Comparison of ENCODE assay signal across 9 cellular contexts in the genomic region with DNA sequence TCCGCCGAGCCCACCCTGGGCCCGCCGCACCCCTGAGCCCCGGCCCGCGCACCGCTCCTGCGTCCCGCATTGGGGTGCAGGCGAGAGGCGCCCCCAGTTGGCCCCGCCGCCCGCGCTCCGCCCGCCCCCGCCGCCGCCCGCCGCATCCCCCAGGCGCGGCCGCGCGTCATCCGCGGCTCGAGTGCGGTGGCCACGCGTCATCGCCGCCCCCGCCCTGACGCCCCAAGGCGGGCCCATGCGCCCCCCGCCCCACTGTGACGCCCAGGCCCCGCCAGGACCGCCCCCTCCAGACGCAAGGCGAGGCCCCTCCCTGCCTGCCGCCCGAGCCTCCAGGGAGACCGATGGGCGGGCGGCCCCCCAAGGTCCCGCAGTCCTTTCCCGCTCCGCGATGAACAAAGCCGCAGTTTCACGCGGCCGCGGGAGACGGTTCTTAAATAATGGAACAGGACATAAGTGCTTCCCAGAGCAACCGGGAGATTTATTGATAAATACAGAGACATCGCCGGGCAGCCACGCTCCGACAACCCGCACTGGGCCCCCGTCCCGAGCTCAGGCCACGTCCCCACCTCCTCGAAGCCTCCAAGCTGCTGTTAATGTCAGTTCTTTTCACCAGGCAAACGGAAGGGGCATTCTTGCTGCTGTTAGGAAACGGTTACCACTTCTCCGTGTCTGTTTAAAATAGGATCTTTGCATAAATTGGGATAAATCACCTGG. TPM values are rescaled to one million over a fixed set of nuclear protein-coding genes. Genes with fewer than 3 reads are reported as not detected.
DNase-seq lines count a peak whose midpoint lies in the region; ATAC-seq and TF ChIP-seq lines count a peak whose summit lies in the region.
"Had no signal": no experiment of that assay in that cellular context is flagged by ENCODE, and none has a peak within 500 bp of the region (broad histone marks: within the 10 kb centered on the region; RNA-seq: fewer than 3 reads in every experiment).

A gene with protein sequence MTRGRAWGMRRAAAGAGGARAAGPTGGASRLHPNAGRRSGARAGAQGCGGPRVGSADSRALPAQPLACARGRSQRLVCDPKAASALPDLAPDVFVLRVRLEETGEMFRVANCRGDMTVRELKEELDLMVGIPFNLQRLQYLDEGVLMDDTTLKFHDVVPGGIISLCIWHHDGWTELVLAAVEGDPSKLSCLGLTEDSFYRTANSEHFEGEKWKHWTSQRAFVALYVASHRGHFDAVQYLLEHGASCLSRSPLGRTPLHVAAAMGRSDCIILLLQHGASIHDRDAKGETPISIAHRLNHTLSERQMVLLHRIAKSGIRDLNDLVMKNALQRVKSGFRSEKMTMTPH (minus strand): TSS at position 170 of the 714 bp plus-strand sequence. CDS start 0 bp downstream, at position 170.

- POLR2A ChIA-PET in activated naive CD8-positive, alpha-beta T cell treated with anti-CD3 and anti-CD28 coated beads, Interleukin-2, amount 10 ng/mL, durations not matched to agents 7 days and 5 days (lab: Charles Lee): no interaction called here

- peak; percentile 41 for ATAC-seq in activated naive CD8-positive, alpha-beta T cell treated with anti-CD3 and anti-CD28 coated beads, Interleukin-2, amount 10 ng/mL, durations not matched to agents 7 days and 5 days (ENCODE audit: low read depth)
- no peak for ATAC-seq in GM18867 (IDR thresholded peaks at IDR 0.05; ENCODE audit: unreplicated experiment)

- H3K27ac Mint-ChIP-seq in CD14-positive monocyte: peak within 1 kb of the TSS in 1 of 7 donors; percentile 3
- no peak within 1 kb of the TSS for H3K27ac Mint-ChIP-seq in activated naive CD8-positive, alpha-beta T cell treated with anti-CD3 and anti-CD28 coated beads, Interleukin-2, amount 10 ng/mL, durations not matched to agents 7 days and 5 days
- H3K27ac Mint-ChIP-seq in stimulated activated naive CD8-positive, alpha-beta T cell treated with anti-CD3 and anti-CD28 coated beads, Interleukin-15, Interleukin-2, amounts not matched to agents 100 ng/mL and 50 ng/mL, for 24 hours: peak within 1 kb of the TSS; percentile 17

- peaks cover 0 to 15% (median 8%) of the 10 kb centered on the region in 7 donors for H3K9me3 Mint-ChIP-seq in CD14-positive monocyte
- no peaks in the 10 kb centered on the region for H3K9me3 Mint-ChIP-seq in activated naive CD8-positive, alpha-beta T cell treated with anti-CD3 and anti-CD28 coated beads, Interleukin-2, amount 10 ng/mL, durations not matched to agents 7 days and 5 days
- no peaks in the 10 kb centered on the region for H3K9me3 Mint-ChIP-seq in stimulated activated naive CD8-positive, alpha-beta T cell treated with anti-CD3 and anti-CD28 coated beads, Interleukin-15, Interleukin-2, amounts not matched to agents 100 ng/mL and 50 ng/mL, for 24 hours

- TF ChIP-seq CTCF in CD14-positive monocyte (IDR thresholded peaks at IDR 0.05): no peak

- H3K4me3 Mint-ChIP-seq in CD14-positive monocyte: peak within 1 kb of the TSS; percentile 48 to 82
- peak within 1 kb of the TSS; percentile 55 for H3K4me3 Mint-ChIP-seq in activated naive CD8-positive, alpha-beta T cell treated with anti-CD3 and anti-CD28 coated beads, Interleukin-2, amount 10 ng/mL, durations not matched to agents 7 days and 5 days
- peak within 1 kb of the TSS; percentile 74 for H3K4me3 Mint-ChIP-seq in stimulated activated naive CD8-positive, alpha-beta T cell treated with anti-CD3 and anti-CD28 coated beads, Interleukin-15, Interleukin-2, amounts not matched to agents 100 ng/mL and 50 ng/mL, for 24 hours

- H3K4me1 Mint-ChIP-seq in CD14-positive monocyte: peaks cover 9% of the 10 kb centered on the region
- peaks cover 4% of the 10 kb centered on the region for H3K4me1 Mint-ChIP-seq in activated naive CD8-positive, alpha-beta T cell treated with anti-CD3 and anti-CD28 coated beads, Interleukin-2, amount 10 ng/mL, durations not matched to agents 7 days and 5 days
- peaks cover 32% of the 10 kb centered on the region for H3K4me1 Mint-ChIP-seq in stimulated activated naive CD8-positive, alpha-beta T cell treated with anti-CD3 and anti-CD28 coated beads, Interleukin-15, Interleukin-2, amounts not matched to agents 100 ng/mL and 50 ng/mL, for 24 hours (ENCODE audit: low read depth)

- DNase-seq in CD14-positive monocyte (ENCODE audit: low spot score) (no peak), NCI-H748 treated with DMSO at 0.1 percent for 48 hours (lab: John Stamatoyannopoulos, UW) (peak; percentile 56), iPS-NIHi7 (ENCODE audit: extremely low spot score) (peak; percentile 89), HuH-7 (ENCODE audit: low spot score) (no peak), KG1 (lab: John Stamatoyannopoulos, UW) (no peak)
- DNase-seq in activated naive CD8-positive, alpha-beta T cell treated with anti-CD3 and anti-CD28 coated beads, Interleukin-2, amount 10 ng/mL, durations not matched to agents 7 days and 5 days: peak; percentile 42

- intact Hi-C loops in CD14-positive monocyte (cut with micrococcal nuclease): no loop called here

- H3K36me3 Mint-ChIP-seq in CD14-positive monocyte: peaks cover 23 to 41% of the 10 kb centered on the region in 2 donors
- H3K36me3 Mint-ChIP-seq in activated naive CD8-positive, alpha-beta T cell treated with anti-CD3 and anti-CD28 coated beads, Interleukin-2, amount 10 ng/mL, durations not matched to agents 7 days and 5 days: peaks cover 9% of the 10 kb centered on the region
- H3K36me3 Mint-ChIP-seq in stimulated activated naive CD8-positive, alpha-beta T cell treated with anti-CD3 and anti-CD28 coated beads, Interleukin-15, Interleukin-2, amounts not matched to agents 100 ng/mL and 50 ng/mL, for 24 hours (ENCODE audit: low read depth): peaks cover 31% of the 10 kb centered on the region

- H3K27me3 Mint-ChIP-seq in CD14-positive monocyte (ENCODE audit: low read depth in 3 of 3): peaks cover 60 to 70% (median 63%) of the 10 kb centered on the region in 3 donors
- H3K27me3 Mint-ChIP-seq in activated naive CD8-positive, alpha-beta T cell treated with anti-CD3 and anti-CD28 coated beads, Interleukin-2, amount 10 ng/mL, durations not matched to agents 7 days and 5 days: peaks cover 44% of the 10 kb centered on the region
- H3K27me3 Mint-ChIP-seq in stimulated activated naive CD8-positive, alpha-beta T cell treated with anti-CD3 and anti-CD28 coated beads, Interleukin-15, Interleukin-2, amounts not matched to agents 100 ng/mL and 50 ng/mL, for 24 hours: peaks cover 57% of the 10 kb centered on the region

RNA-seq across cellular contexts. Expression of the gene that starts here (rescaled TPM):
- not detected for polyA plus RNA-seq in CD14-positive monocyte
- total RNA-seq in activated naive CD8-positive, alpha-beta T cell treated with anti-CD3 and anti-CD28 coated beads, Interleukin-2, amount 10 ng/mL, durations not matched to agents 7 days and 5 days: not detected
- total RNA-seq: dermis microvascular lymphatic vessel endothelial cell had no signal

Comparison
In these comparisons a context has a peak if more than half of its experiments do, and no peak if none do; other contexts are left out.
1. Peak in DNase-seq and ATAC-seq in activated naive CD8-positive, alpha-beta T cell treated with anti-CD3 and anti-CD28 coated beads, Interleukin-2, amount 10 ng/mL, durations not matched to agents 7 days and 5 days; RNA of the gene not detected or under 1 TPM.
2. DNase-seq: peak in NCI-H748 treated with DMSO at 0.1 percent for 48 hours (single experiment) and iPS-NIHi7 (single experiment); none in CD14-positive monocyte (single experiment), HuH-7 (single experiment) and KG1 (single experiment).
3. Peak in every context shown above with its lines, with median percentiles within 50 percentile points of each other: H3K4me3 Mint-ChIP-seq.